Comparison of ENCODE assay signal across 1 cellular context in genomic region chrX:139826065-139827044, GRCh38.
TF ChIP-seq lines count a peak whose summit lies in the region.

No MANE protein-coding gene starts in this region.

TF ChIP-seq in HepG2, 621 proteins besides CTCF, POLR2A, EP300 and RAD21 (continued from another document):
- no peak for TF ChIP-seq AFF4 (CRISPR knock-in tag; IDR thresholded peaks at IDR 0.05)
- no peak for TF ChIP-seq RFX1 (IDR thresholded peaks at IDR 0.05)
